ENCODE assay signal across 8 cellular contexts in genomic region chr10:31318382-31318853, GRCh38. TPM values are rescaled to one million over a fixed set of nuclear protein-coding genes. Genes with fewer than 3 reads are reported as not detected.
DNase-seq lines count a peak whose midpoint lies in the region; ATAC-seq, FAIRE-seq and TF ChIP-seq lines count a peak whose summit lies in the region.

No MANE protein-coding gene starts in this region.

- no peak for FAIRE-seq in small intestine (lab: Jason Lieb, UNC)

- H3K9me3 ChIP-seq in HUES64 (ENCODE audit: insufficient read depth, low read depth, low read length) (no peaks in the 10 kb centered on the region), iPS-18c (ENCODE audit: control insufficient read depth, insufficient read depth, low read length) (no peaks in the 10 kb centered on the region), small intestine (ENCODE audit: control insufficient read depth, low read depth) (no peaks in the 10 kb centered on the region)

- peaks cover 13% of the 10 kb centered on the region for H3K27me3 Mint-ChIP-seq in brain

- H3K4me1 ChIP-seq in HUES64 (ENCODE audit: insufficient read depth, low read length): peaks cover 8% of the 10 kb centered on the region; the same call in 1 of the 2 replicates
- no peaks in the 10 kb centered on the region for H3K4me1 ChIP-seq in small intestine (ENCODE audit: control insufficient read depth in 2 of 2, insufficient read depth in 1 of 2, low read depth in 1 of 2, low read length in 1 of 2)

- H3K27ac ChIP-seq in HUES64 (ENCODE audit: low read depth, low read length) (peak overlapping the region; percentile 34; the same call in 1 of the 2 replicates), small intestine (ENCODE audit: low read depth in 1 of 2, low read length in 1 of 2) (peak overlapping the region; percentile 53 to 98)

- H3K4me3 ChIP-seq in HUES64 (ENCODE audit: low read length) (peak overlapping the region; percentile 100), iPS-18c (ENCODE audit: insufficient read depth, low read depth, low read length) (peak overlapping the region; percentile 89), small intestine (ENCODE audit: low read depth in 1 of 2, low read length in 2 of 2) (peak overlapping the region; percentile 76 to 86)

- peak overlapping the region; percentile 85 to 98 (median 96) for H3K27ac Mint-ChIP-seq in brain

- WGBS in HUES64: under 1% methylated on average over 32 of the region's 32 CpGs
- 0 to 1% (median 1%) methylated on average over 27 to 32 of the region's 32 CpGs for WGBS in small intestine, 3 donors

- H3K9ac ChIP-seq in HUES64 (ENCODE audit: low read depth, low read length): peak overlapping the region; percentile 66

- H3K27me3 ChIP-seq in HUES64 (ENCODE audit: insufficient read depth, low read length) (peaks cover 68% of the 10 kb centered on the region), small intestine (ENCODE audit: control insufficient read depth in 2 of 2, insufficient read depth in 2 of 2, low read length in 2 of 2) (peaks cover 0 to 9% of the 10 kb centered on the region in 2 donors)

- no peak for TF ChIP-seq CTCF in brain (conservative IDR thresholded peaks at IDR 0.05)

- no peaks in the 10 kb centered on the region for H3K36me3 Mint-ChIP-seq in brain

- peak overlapping the region; percentile 94 to 100 (median 99) for H3K4me3 Mint-ChIP-seq in brain

- no peaks in the 10 kb centered on the region for H3K9me3 Mint-ChIP-seq in brain

- peak; percentile 73 for ATAC-seq in GM21447 (IDR thresholded peaks at IDR 0.05; ENCODE audit: unreplicated experiment)

- H3K4me1 Mint-ChIP-seq in brain: peaks cover 62% of the 10 kb centered on the region

- H3K36me3 ChIP-seq in HUES64 (ENCODE audit: insufficient read depth, low read length) (no peaks in the 10 kb centered on the region), small intestine (ENCODE audit: control insufficient read depth in 2 of 2, insufficient read depth in 2 of 2, low read length in 2 of 2) (no peaks in the 10 kb centered on the region)

- DNase-seq in ELF-1 (ENCODE audit: low read depth, low spot score) (peak; percentile 55), T-helper 22 cell (ENCODE audit: low read depth) (peak; percentile 64), small intestine (peak; percentile 54), SW480 (ENCODE audit: low spot score) (no peak)

RNA-seq across cellular contexts. Expression of gene ZEB1, which starts 0.6 kb away (rescaled TPM):
- 4.6 TPM for polyA plus RNA-seq in HUES64 (2013, experiment 1 of 2)
- 9.0 TPM for polyA plus RNA-seq in HUES64 (2013, experiment 2 of 2)
- polyA plus RNA-seq in brain (ENCODE audit: insufficient read depth, low read depth, low replicate concordance) (9.6 TPM), small intestine (1 to 10 TPM; 2.7 to 7.2 (median 6.5) TPM)
